1 cellular context compared by ENCODE assay signal in the genomic region with DNA sequence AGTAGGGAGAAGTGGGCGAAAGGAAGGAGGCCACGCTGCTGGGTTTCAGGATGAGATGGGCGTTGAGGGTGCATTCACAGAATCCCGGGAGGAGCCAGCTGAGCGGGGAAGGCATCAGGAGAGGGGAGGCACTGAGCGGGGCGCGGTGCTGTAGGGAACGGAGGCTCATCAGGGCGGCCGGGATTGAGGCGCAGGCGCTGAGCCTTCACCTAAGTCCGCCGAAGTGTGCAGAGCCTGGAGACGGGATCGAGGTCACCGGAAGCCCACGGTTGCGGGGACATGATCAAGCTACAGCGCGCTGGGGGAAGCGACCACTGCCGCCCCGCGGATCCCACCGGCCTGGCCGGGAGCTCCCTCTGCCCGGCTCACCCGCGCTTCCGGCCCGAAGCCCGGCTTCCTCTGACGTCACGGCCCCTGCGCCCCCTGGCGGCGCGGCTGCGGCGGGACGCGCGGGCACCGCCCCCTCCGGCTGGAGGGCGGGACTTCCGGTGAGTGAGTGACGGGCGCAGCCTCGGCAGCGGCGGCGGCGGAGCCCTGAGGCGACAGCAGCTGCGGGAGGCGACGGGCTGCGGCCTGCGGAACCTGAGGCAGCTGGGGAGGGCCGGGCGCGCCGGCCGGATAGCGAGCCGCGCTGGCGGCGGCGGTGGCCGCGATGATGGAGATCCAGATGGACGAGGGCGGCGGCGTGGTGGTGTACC.
TF ChIP-seq lines count a peak whose summit lies in the region.

A gene with protein sequence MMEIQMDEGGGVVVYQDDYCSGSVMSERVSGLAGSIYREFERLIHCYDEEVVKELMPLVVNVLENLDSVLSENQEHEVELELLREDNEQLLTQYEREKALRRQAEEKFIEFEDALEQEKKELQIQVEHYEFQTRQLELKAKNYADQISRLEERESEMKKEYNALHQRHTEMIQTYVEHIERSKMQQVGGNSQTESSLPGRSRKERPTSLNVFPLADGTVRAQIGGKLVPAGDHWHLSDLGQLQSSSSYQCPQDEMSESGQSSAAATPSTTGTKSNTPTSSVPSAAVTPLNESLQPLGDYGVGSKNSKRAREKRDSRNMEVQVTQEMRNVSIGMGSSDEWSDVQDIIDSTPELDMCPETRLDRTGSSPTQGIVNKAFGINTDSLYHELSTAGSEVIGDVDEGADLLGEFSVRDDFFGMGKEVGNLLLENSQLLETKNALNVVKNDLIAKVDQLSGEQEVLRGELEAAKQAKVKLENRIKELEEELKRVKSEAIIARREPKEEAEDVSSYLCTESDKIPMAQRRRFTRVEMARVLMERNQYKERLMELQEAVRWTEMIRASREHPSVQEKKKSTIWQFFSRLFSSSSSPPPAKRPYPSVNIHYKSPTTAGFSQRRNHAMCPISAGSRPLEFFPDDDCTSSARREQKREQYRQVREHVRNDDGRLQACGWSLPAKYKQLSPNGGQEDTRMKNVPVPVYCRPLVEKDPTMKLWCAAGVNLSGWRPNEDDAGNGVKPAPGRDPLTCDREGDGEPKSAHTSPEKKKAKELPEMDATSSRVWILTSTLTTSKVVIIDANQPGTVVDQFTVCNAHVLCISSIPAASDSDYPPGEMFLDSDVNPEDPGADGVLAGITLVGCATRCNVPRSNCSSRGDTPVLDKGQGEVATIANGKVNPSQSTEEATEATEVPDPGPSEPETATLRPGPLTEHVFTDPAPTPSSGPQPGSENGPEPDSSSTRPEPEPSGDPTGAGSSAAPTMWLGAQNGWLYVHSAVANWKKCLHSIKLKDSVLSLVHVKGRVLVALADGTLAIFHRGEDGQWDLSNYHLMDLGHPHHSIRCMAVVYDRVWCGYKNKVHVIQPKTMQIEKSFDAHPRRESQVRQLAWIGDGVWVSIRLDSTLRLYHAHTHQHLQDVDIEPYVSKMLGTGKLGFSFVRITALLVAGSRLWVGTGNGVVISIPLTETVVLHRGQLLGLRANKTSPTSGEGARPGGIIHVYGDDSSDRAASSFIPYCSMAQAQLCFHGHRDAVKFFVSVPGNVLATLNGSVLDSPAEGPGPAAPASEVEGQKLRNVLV (N-terminal part only) (plus strand): TSS at position 508 of the 698 bp plus-strand sequence. CDS start 145 bp downstream, at position 653.

TF ChIP-seq in HepG2, 621 proteins besides CTCF, POLR2A, EP300 and RAD21 (continued from another document and continues in another):
- TF ChIP-seq, protein P1, sequence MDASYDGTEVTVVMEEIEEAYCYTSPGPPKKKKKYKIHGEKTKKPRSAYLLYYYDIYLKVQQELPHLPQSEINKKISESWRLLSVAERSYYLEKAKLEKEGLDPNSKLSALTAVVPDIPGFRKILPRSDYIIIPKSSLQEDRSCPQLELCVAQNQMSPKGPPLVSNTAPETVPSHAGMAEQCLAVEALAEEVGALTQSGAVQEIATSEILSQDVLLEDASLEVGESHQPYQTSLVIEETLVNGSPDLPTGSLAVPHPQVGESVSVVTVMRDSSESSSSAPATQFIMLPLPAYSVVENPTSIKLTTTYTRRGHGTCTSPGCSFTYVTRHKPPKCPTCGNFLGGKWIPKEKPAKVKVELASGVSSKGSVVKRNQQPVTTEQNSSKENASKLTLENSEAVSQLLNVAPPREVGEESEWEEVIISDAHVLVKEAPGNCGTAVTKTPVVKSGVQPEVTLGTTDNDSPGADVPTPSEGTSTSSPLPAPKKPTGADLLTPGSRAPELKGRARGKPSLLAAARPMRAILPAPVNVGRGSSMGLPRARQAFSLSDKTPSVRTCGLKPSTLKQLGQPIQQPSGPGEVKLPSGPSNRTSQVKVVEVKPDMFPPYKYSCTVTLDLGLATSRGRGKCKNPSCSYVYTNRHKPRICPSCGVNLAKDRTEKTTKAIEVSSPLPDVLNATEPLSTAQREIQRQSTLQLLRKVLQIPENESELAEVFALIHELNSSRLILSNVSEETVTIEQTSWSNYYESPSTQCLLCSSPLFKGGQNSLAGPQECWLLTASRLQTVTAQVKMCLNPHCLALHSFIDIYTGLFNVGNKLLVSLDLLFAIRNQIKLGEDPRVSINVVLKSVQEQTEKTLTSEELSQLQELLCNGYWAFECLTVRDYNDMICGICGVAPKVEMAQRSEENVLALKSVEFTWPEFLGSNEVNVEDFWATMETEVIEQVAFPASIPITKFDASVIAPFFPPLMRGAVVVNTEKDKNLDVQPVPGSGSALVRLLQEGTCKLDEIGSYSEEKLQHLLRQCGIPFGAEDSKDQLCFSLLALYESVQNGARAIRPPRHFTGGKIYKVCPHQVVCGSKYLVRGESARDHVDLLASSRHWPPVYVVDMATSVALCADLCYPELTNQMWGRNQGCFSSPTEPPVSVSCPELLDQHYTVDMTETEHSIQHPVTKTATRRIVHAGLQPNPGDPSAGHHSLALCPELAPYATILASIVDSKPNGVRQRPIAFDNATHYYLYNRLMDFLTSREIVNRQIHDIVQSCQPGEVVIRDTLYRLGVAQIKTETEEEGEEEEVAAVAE (CRISPR knock-in tag; IDR thresholded peaks at IDR 0.05; ENCODE audit: borderline replicate concordance): no peak
- TF ChIP-seq, protein P2, sequence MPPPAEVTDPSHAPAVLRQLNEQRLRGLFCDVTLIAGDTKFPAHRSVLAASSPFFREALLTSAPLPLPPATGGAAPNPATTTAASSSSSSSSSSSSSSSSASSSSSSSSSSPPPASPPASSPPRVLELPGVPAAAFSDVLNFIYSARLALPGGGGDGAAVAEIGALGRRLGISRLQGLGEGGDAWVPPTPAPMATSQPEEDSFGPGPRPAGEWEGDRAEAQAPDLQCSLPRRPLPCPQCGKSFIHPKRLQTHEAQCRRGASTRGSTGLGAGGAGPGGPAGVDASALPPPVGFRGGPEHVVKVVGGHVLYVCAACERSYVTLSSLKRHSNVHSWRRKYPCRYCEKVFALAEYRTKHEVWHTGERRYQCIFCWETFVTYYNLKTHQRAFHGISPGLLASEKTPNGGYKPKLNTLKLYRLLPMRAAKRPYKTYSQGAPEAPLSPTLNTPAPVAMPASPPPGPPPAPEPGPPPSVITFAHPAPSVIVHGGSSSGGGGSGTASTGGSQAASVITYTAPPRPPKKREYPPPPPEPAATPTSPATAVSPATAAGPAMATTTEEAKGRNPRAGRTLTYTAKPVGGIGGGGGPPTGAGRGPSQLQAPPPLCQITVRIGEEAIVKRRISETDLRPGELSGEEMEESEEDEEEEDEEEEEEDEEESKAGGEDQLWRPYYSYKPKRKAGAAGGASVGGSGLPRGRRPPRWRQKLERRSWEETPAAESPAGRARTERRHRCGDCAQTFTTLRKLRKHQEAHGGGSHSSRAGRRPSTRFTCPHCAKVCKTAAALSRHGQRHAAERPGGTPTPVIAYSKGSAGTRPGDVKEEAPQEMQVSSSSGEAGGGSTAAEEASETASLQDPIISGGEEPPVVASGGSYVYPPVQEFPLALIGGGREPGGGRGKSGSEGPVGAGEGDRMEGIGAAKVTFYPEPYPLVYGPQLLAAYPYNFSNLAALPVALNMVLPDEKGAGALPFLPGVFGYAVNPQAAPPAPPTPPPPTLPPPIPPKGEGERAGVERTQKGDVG (CRISPR knock-in tag; IDR thresholded peaks at IDR 0.05; ENCODE audit: borderline replicate concordance): peak; percentile 66; the same call in 1 of the 2 replicates
- TF ChIP-seq ZNF251 (CRISPR knock-in tag; IDR thresholded peaks at IDR 0.05): no peak
- TF ChIP-seq EHMT2 (IDR thresholded peaks at IDR 0.05; ENCODE audit: borderline replicate concordance, low read depth, low read length): no peak
- TF ChIP-seq MXD4 (CRISPR knock-in tag; IDR thresholded peaks at IDR 0.05): peak; percentile 66; the same call in 1 of the 2 replicates
- TF ChIP-seq NCOR1 (IDR thresholded peaks at IDR 0.05; ENCODE audit: borderline replicate concordance, low read length): no peak
- no peak for TF ChIP-seq SNRNP70 (IDR thresholded peaks at IDR 0.05; ENCODE audit: low read depth, low read length)
- TF ChIP-seq PAX8 (CRISPR knock-in tag; IDR thresholded peaks at IDR 0.05; ENCODE audit: borderline replicate concordance): peak; percentile 78; the same call in 1 of the 2 replicates
- TF ChIP-seq ZNF337 (CRISPR knock-in tag; IDR thresholded peaks at IDR 0.05; ENCODE audit: borderline replicate concordance, low read depth): no peak
- TF ChIP-seq, protein P3, sequence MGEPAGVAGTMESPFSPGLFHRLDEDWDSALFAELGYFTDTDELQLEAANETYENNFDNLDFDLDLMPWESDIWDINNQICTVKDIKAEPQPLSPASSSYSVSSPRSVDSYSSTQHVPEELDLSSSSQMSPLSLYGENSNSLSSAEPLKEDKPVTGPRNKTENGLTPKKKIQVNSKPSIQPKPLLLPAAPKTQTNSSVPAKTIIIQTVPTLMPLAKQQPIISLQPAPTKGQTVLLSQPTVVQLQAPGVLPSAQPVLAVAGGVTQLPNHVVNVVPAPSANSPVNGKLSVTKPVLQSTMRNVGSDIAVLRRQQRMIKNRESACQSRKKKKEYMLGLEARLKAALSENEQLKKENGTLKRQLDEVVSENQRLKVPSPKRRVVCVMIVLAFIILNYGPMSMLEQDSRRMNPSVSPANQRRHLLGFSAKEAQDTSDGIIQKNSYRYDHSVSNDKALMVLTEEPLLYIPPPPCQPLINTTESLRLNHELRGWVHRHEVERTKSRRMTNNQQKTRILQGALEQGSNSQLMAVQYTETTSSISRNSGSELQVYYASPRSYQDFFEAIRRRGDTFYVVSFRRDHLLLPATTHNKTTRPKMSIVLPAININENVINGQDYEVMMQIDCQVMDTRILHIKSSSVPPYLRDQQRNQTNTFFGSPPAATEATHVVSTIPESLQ (CRISPR knock-in tag; conservative IDR thresholded peaks at IDR 0.05): 0 out of 2 replicates have a peak, but pooled peaks have one; percentile 24
- TF ChIP-seq REXO4 (CRISPR knock-in tag; IDR thresholded peaks at IDR 0.05; ENCODE audit: borderline replicate concordance): no peak
- TF ChIP-seq, protein P4, sequence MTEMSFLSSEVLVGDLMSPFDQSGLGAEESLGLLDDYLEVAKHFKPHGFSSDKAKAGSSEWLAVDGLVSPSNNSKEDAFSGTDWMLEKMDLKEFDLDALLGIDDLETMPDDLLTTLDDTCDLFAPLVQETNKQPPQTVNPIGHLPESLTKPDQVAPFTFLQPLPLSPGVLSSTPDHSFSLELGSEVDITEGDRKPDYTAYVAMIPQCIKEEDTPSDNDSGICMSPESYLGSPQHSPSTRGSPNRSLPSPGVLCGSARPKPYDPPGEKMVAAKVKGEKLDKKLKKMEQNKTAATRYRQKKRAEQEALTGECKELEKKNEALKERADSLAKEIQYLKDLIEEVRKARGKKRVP (CRISPR knock-in tag; IDR thresholded peaks at IDR 0.05): no peak
- no peak for TF ChIP-seq MZF1 (CRISPR knock-in tag; IDR thresholded peaks at IDR 0.05; ENCODE audit: borderline replicate concordance)
- TF ChIP-seq DNMT3B (CRISPR knock-in tag; conservative IDR thresholded peaks at IDR 0.05): no peak
- no peak for TF ChIP-seq ZNF224 (CRISPR knock-in tag; IDR thresholded peaks at IDR 0.05)
- no peak for TF ChIP-seq ZNF816 (CRISPR knock-in tag; IDR thresholded peaks at IDR 0.05; ENCODE audit: borderline replicate concordance)
- no peak; the same call in 1 of the 2 replicates for TF ChIP-seq DNMT1 (CRISPR knock-in tag; IDR thresholded peaks at IDR 0.05)
- peak; percentile 60 for TF ChIP-seq HCFC1 (IDR thresholded peaks at IDR 0.05; ENCODE audit: low read depth, low read length)
- TF ChIP-seq, protein P5, sequence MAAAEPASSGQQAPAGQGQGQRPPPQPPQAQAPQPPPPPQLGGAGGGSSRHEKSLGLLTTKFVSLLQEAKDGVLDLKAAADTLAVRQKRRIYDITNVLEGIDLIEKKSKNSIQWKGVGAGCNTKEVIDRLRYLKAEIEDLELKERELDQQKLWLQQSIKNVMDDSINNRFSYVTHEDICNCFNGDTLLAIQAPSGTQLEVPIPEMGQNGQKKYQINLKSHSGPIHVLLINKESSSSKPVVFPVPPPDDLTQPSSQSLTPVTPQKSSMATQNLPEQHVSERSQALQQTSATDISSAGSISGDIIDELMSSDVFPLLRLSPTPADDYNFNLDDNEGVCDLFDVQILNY (CRISPR knock-in tag; conservative IDR thresholded peaks at IDR 0.05): 0 out of 2 replicates have a peak, but pooled peaks have one; percentile 60
- no peak for TF ChIP-seq CC2D1A (CRISPR knock-in tag; IDR thresholded peaks at IDR 0.05)
- TF ChIP-seq ELF3 (CRISPR knock-in tag; IDR thresholded peaks at IDR 0.05): peak; percentile 83
- TF ChIP-seq RBAK (CRISPR knock-in tag; IDR thresholded peaks at IDR 0.05): no peak
- 0 out of 2 replicates have a peak, but pooled peaks have one; percentile 52 for TF ChIP-seq ZNF543 (CRISPR knock-in tag; IDR thresholded peaks at IDR 0.05)
- peak; percentile 85 for TF ChIP-seq ATF7-NPFF (CRISPR knock-in tag; IDR thresholded peaks at IDR 0.05; ENCODE audit: low read depth)
- 0 out of 2 replicates have a peak, but pooled peaks have one; percentile 17 for TF ChIP-seq ZNF572 (CRISPR knock-in tag; IDR thresholded peaks at IDR 0.05)
- TF ChIP-seq, protein P6, sequence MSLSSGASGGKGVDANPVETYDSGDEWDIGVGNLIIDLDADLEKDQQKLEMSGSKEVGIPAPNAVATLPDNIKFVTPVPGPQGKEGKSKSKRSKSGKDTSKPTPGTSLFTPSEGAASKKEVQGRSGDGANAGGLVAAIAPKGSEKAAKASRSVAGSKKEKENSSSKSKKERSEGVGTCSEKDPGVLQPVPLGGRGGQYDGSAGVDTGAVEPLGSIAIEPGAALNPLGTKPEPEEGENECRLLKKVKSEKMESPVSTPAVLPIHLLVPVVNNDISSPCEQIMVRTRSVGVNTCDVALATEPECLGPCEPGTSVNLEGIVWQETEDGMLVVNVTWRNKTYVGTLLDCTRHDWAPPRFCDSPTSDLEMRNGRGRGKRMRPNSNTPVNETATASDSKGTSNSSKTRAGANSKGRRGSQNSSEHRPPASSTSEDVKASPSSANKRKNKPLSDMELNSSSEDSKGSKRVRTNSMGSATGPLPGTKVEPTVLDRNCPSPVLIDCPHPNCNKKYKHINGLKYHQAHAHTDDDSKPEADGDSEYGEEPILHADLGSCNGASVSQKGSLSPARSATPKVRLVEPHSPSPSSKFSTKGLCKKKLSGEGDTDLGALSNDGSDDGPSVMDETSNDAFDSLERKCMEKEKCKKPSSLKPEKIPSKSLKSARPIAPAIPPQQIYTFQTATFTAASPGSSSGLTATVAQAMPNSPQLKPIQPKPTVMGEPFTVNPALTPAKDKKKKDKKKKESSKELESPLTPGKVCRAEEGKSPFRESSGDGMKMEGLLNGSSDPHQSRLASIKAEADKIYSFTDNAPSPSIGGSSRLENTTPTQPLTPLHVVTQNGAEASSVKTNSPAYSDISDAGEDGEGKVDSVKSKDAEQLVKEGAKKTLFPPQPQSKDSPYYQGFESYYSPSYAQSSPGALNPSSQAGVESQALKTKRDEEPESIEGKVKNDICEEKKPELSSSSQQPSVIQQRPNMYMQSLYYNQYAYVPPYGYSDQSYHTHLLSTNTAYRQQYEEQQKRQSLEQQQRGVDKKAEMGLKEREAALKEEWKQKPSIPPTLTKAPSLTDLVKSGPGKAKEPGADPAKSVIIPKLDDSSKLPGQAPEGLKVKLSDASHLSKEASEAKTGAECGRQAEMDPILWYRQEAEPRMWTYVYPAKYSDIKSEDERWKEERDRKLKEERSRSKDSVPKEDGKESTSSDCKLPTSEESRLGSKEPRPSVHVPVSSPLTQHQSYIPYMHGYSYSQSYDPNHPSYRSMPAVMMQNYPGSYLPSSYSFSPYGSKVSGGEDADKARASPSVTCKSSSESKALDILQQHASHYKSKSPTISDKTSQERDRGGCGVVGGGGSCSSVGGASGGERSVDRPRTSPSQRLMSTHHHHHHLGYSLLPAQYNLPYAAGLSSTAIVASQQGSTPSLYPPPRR (CRISPR knock-in tag; IDR thresholded peaks at IDR 0.05; ENCODE audit: borderline replicate concordance): no peak
- TF ChIP-seq PTBP1 (IDR thresholded peaks at IDR 0.05; ENCODE audit: low read depth, low read length, poor library complexity, severe bottlenecking): peak; percentile 13
- TF ChIP-seq ZNF441 (CRISPR knock-in tag; IDR thresholded peaks at IDR 0.05; ENCODE audit: borderline replicate concordance): no peak; the same call in 1 of the 2 replicates
- no peak for TF ChIP-seq HNF4G (IDR thresholded peaks at IDR 0.05; ENCODE audit: borderline replicate concordance, low read depth, low read length)
- no peak for TF ChIP-seq HNF4G (CRISPR knock-in tag; IDR thresholded peaks at IDR 0.05; ENCODE audit: borderline replicate concordance, low read depth)
- TF ChIP-seq NKX3-1 (CRISPR knock-in tag; IDR thresholded peaks at IDR 0.05): peak; percentile 83; the same call in 1 of the 2 replicates
- TF ChIP-seq IKZF1 (IDR thresholded peaks at IDR 0.05): no peak
- TF ChIP-seq ZKSCAN8 (CRISPR knock-in tag; IDR thresholded peaks at IDR 0.05; ENCODE audit: borderline replicate concordance): no peak
- TF ChIP-seq ZSCAN30 (CRISPR knock-in tag; IDR thresholded peaks at IDR 0.05): no peak
